In the genomic region with DNA sequence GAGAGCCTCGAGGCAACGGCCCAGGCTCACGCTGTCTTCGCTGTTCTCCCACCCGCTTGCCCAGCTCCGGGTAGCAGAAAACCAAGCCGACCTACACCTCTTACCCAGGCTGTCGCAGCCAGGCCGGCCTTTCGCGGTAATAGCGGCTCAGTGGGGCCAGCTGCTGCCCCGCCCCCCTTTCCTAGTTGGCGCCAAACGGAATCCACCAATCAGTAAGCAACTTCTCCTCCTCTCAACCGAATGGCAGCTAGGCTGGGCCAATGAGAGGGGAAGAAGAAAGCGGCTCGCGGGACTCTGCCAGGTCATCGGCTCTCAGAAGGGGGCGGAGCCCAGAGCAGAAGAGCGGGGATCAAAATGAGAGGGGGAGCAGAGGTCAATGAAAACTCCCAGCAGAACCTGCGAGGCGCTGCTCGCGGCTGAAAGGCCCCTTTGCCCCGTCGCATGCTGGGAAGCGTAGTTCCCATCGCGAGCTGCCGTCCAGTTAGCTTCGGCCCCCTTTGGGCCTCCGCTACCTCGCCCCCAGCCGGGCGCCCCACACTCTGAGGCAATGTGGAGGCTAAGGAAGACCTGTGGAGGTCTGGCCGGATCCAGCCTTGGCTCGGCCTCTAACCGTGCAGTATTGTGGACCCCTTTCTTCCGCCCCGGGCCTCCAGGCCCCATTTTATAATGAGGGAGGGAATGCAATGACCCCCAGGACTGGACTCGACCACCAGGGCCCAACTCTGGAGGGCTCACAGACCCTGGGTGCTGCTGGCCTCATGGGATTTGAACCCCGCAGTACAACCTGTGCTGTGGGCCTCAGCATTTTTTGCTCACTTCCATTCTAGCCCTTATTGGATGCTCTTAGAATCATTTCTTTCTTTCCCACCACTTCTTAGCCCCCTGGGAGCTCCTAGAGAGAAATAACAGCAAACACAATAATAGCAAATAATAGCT, we compare ENCODE assay signal across 8 cellular contexts. TPM values are rescaled to one million over a fixed set of nuclear protein-coding genes. Genes with fewer than 3 reads are reported as not detected.
A peak's percentile ranks its signal among the peaks of the same experiment; 100 is the strongest.
DNase-seq lines count a peak whose midpoint lies in the region; ATAC-seq and TF ChIP-seq lines count a peak whose summit lies in the region.

A gene (minus strand): TSS at position 152 of the 936 bp plus-strand sequence. CDS start 470 bp downstream, outside the sequence.

- H2AFZ ChIP-seq in OCI-LY3 (ENCODE audit: low read depth, low read length), result peak within 1 kb of the TSS; percentile 89

- H3K36me3 ChIP-seq in OCI-LY3 (replicated peaks; ENCODE audit: low read depth, low read length), result peaks cover 31% of the 10 kb centered on the region

- no peaks in the 10 kb centered on the region for H4K20me1 ChIP-seq in OCI-LY3 (ENCODE audit: insufficient read depth, low read length)

- H3K4me1 Mint-ChIP-seq in endothelial cell (ENCODE audit: unreplicated experiment) (peaks cover 27% of the 10 kb centered on the region), mesothelial cell of epicardium (peaks cover 13% of the 10 kb centered on the region)

- peaks cover 10% of the 10 kb centered on the region for H3K27me3 Mint-ChIP-seq in endothelial cell (ENCODE audit: unreplicated experiment)
- no peaks in the 10 kb centered on the region for H3K27me3 Mint-ChIP-seq in mesothelial cell of epicardium (ENCODE audit: low read depth)

- peak within 1 kb of the TSS; percentile 84 for H3K4me2 ChIP-seq in OCI-LY3 (ENCODE audit: low read length)

- H3K9ac ChIP-seq in OCI-LY3 (ENCODE audit: low read length), result peak within 1 kb of the TSS; percentile 92

- H3K27ac Mint-ChIP-seq in endothelial cell (ENCODE audit: unreplicated experiment) (peak within 1 kb of the TSS; percentile 88), mesothelial cell of epicardium (peak within 1 kb of the TSS; percentile 94)

- H3K9me3 ChIP-seq in OCI-LY3 (ENCODE audit: insufficient read depth, low read length), result no peaks in the 10 kb centered on the region

- peak; percentile 94 for DNase-seq in D341Med (ENCODE audit: low spot score)
- peak; percentile 98 for DNase-seq in HuH-7 (ENCODE audit: low spot score)
- DNase-seq in activated CD8-positive, alpha-beta memory T cell treated with anti-CD3 and anti-CD28 coated beads, Interleukin-2, amount 50 U/mL, for 48 hours, result peak; percentile 93
- DNase-seq in endothelial cell (ENCODE audit: low spot score), result peak; percentile 91
- peak; percentile 91 to 92 for DNase-seq in mesothelial cell of epicardium (ENCODE audit: low spot score in 2 of 2, unreplicated experiment in 2 of 2)
- peak; percentile 95 to 96 for DNase-seq in stimulated activated CD8-positive, alpha-beta memory T cell treated with anti-CD3 and anti-CD28 coated beads, Interleukin-15, amount 100 ng/mL, for 48 hours (ENCODE audit: low read depth in 2 of 2)

- peaks cover 8% of the 10 kb centered on the region for H3K36me3 Mint-ChIP-seq in endothelial cell (ENCODE audit: low read depth, unreplicated experiment)
- H3K36me3 Mint-ChIP-seq in mesothelial cell of epicardium, result peaks cover 2% of the 10 kb centered on the region

- H3K4me3 Mint-ChIP-seq in endothelial cell (ENCODE audit: unreplicated experiment) (peak within 1 kb of the TSS; percentile 93), mesothelial cell of epicardium (peak within 1 kb of the TSS; percentile 92)

- TF ChIP-seq CTCF in OCI-LY3 (IDR thresholded peaks at IDR 0.05; ENCODE audit: low read depth, low read length) (no peak), endothelial cell (IDR thresholded peaks at IDR 0.05; ENCODE audit: unreplicated experiment) (no peak), mesothelial cell of epicardium (IDR thresholded peaks at IDR 0.05; ENCODE audit: unreplicated experiment) (no peak)

- H3K27me3 ChIP-seq in OCI-LY3 (ENCODE audit: low read depth, low read length), result no peaks in the 10 kb centered on the region

- peak within 1 kb of the TSS; percentile 57 for H3K27ac ChIP-seq in OCI-LY3 (ENCODE audit: low read length)

- peaks cover 10% of the 10 kb centered on the region for H3K4me1 ChIP-seq in OCI-LY3 (ENCODE audit: low read length)

- ATAC-seq in GM21515 (IDR thresholded peaks at IDR 0.05; ENCODE audit: unreplicated experiment), result peak; percentile 91

- H3K4me3 ChIP-seq in OCI-LY3 (ENCODE audit: low read length), result peak within 1 kb of the TSS; percentile 83

- H3K79me2 ChIP-seq in OCI-LY3 (ENCODE audit: low read length), result peaks cover 47% of the 10 kb centered on the region

- H3K9me3 Mint-ChIP-seq in endothelial cell (ENCODE audit: unreplicated experiment) (no peaks in the 10 kb centered on the region), mesothelial cell of epicardium (no peaks in the 10 kb centered on the region)

RNA-seq across cellular contexts. Expression of the gene that starts here (rescaled TPM):
- total RNA-seq in endothelial cell (ENCODE audit: unreplicated experiment), result 14.8 TPM
- 12.1 to 13.1 TPM (median 13.0 TPM) in 3 replicates for total RNA-seq in mesothelial cell of epicardium

Comparison
In these comparisons a context has a peak if more than half of its experiments do, and no peak if none do; other contexts are left out.
1. Peak in every context shown above with its lines: DNase-seq, ATAC-seq, H3K4me3 ChIP-seq and H3K27ac ChIP-seq.